ENCODE assay signal across 35 cellular contexts in genomic region chr7:120587281-120587680, GRCh38.
"Had no signal": no experiment of that assay in that cellular context is flagged by ENCODE, and none has a peak within 500 bp of the region (broad histone marks: within the 10 kb centered on the region; RNA-seq: fewer than 3 reads in every experiment).

No MANE protein-coding gene starts in this region.

- DNase-seq: Karpas-422, Kasumi-1, MG63, MM.1S, MV-4-11, NCI-H1048, NCI-H1092, NCI-H1092 treated with DMSO at 0.1 percent for 48 hours, NCI-H1105, NCI-H1105 treated with DMSO at 0.1 percent for 48 hours, NCI-H1417, NCI-H1417 treated with DMSO at 0.1 percent for 48 hours, NCI-H1436, NCI-H1436 treated with DMSO at 0.1 percent for 48 hours, NCI-H146, NCI-H1694, NCI-H1694 treated with DMSO at 0.1 percent for 48 hours, NCI-H187, NCI-H187 treated with DMSO at 0.1 percent for 48 hours, NCI-H1930, NCI-H2029, NCI-H2029 treated with DMSO at 0.1 percent for 48 hours, NCI-H2081, NCI-H2081 treated with DMSO at 0.1 percent for 48 hours, NCI-H2107, NCI-H2171, NCI-H2227 treated with DMSO at 0.1 percent for 48 hours, NCI-H226, NCI-H345, NCI-H446, NCI-H446 treated with DMSO at 0.1 percent for 48 hours, NCI-H510A, NCI-H510A treated with DMSO at 0.1 percent for 48 hours, NCI-H524 had no signal

- H3K27me3 ChIP-seq: MG63 had no signal

- H3K4me2 ChIP-seq: KMS-11 had no signal

- H3K4me3 ChIP-seq: MG63 had no signal

- H3K36me3 ChIP-seq: MG63 had no signal

- H3K27ac ChIP-seq: KMS-11 had no signal

- H3K9ac ChIP-seq: KMS-11 had no signal

- H3K9me3 ChIP-seq: MG63 had no signal
